Comparison of ENCODE assay signal across 1 cellular context in genomic region chr19:4443188-4443587, GRCh38.
TF ChIP-seq lines count a peak whose summit lies in the region.

No MANE protein-coding gene starts in this region.

TF ChIP-seq in GM23338, 12 proteins besides CTCF, POLR2A, EP300 and RAD21:
- TF ChIP-seq POLR2AphosphoS5 (IDR thresholded peaks at IDR 0.05; ENCODE audit: low read depth) (no peak), JUNB (IDR thresholded peaks at IDR 0.05; ENCODE audit: unreplicated experiment) (no peak), ETS1 (IDR thresholded peaks at IDR 0.05) (no peak), REST (IDR thresholded peaks at IDR 0.05; ENCODE audit: unreplicated experiment) (no peak), NANOG (IDR thresholded peaks at IDR 0.05; ENCODE audit: borderline replicate concordance) (no peak), ZNF114 (CRISPR knock-in tag; IDR thresholded peaks at IDR 0.05) (no peak), EZH2phosphoT487 (IDR thresholded peaks at IDR 0.05; ENCODE audit: unreplicated experiment) (no peak), EZH2 (IDR thresholded peaks at IDR 0.05; ENCODE audit: low read depth, unreplicated experiment) (no peak), ZNF331 (CRISPR knock-in tag; IDR thresholded peaks at IDR 0.05; ENCODE audit: low read depth) (no peak), STAT1 (IDR thresholded peaks at IDR 0.05; ENCODE audit: unreplicated experiment) (no peak), ZNF462 (CRISPR knock-in tag; IDR thresholded peaks at IDR 0.05) (no peak), CREB1 (CRISPR knock-in tag; IDR thresholded peaks at IDR 0.05; ENCODE audit: low read depth) (no peak)
